8 cellular contexts compared by ENCODE assay signal in the genomic region with DNA sequence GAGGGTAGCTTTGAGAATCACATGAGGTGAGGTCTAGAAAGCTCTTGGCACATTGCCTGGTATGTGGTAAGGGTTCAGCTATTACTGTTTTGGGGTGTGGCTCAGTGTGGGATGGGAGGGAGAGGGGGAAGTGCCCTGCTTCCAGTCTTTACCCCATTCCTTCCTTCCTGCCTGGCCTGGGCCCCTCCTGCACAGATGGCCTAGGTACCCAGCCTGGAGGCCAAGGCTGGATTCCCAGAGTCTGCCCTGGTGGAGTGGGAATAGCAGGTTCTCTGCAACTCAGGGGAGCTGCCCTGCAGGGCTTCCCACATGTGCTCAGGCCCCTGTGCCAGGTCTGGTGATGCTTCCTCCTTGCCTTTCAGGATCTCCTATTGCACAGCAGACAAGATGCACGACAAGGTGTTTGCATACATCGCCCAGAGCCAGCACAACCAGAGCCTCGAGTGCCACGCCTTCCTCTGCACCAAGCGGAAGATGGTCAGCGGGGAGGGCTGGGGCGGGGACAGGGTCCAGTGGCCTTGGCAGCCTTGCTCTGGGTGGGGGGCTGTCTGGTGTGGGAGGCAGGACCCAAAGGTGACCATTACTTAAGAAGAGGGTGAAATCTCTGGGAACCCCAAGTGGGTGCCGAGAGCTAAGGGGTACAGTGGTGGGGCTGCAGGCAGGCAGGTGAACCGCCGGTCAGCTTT. TPM values are rescaled to one million over a fixed set of nuclear protein-coding genes. Genes with fewer than 3 reads are reported as not detected.
A peak's percentile ranks its signal among the peaks of the same experiment; 100 is the strongest.
DNase-seq lines count a peak whose midpoint lies in the region; ATAC-seq and TF ChIP-seq lines count a peak whose summit lies in the region.

No MANE protein-coding gene starts in this region.

- peak; percentile 66 for ATAC-seq in esophagus mucosa
- peak; percentile 76 for ATAC-seq in upper lobe of right lung
- ATAC-seq in HG02759 (IDR thresholded peaks at IDR 0.05; ENCODE audit: unreplicated experiment): no peak
- no peak for ATAC-seq in HG02970 (IDR thresholded peaks at IDR 0.05; ENCODE audit: low FRiP score, unreplicated experiment)

- peak; percentile 30 to 36 for DNase-seq in stimulated activated CD4-positive, alpha-beta T cell treated with anti-CD3 and anti-CD28 coated beads, Interleukin-2, amount 100 ng/mL, for 48 hours
- DNase-seq in stimulated activated CD4-positive, alpha-beta T cell treated with anti-CD3 and anti-CD28 coated beads, Interleukin-4, amount 100 ng/mL, for 1 hour: no peak
- DNase-seq in SKM-1 treated with dmso at 0.1 percent for 144 hours (lab: John Stamatoyannopoulos, UW; ENCODE audit: unreplicated experiment) (peak; percentile 59), upper lobe of right lung (no peak)
- DNase-seq in activated T-helper 1 cell treated with anti-CD3 and anti-CD28 coated beads, Interleukin-12 subunit alpha, Interleukin-12 subunit beta, Interleukin-2, Interleukin-4 antibody, amounts not matched to agents 30 ng/mL and 10 ng/mL and 1 ng/mL, durations not matched to agents 14 hours and 24 hours and 36 hours (ENCODE audit: low spot score): no peak

- H3K9me3 Mint-ChIP-seq in activated T-helper 1 cell treated with anti-CD3 and anti-CD28 coated beads, Interleukin-12 subunit alpha, Interleukin-12 subunit beta, Interleukin-2, Interleukin-4 antibody, amounts not matched to agents 30 ng/mL and 10 ng/mL and 1 ng/mL, durations not matched to agents 14 hours and 24 hours and 36 hours: no peaks in the 10 kb centered on the region

- no peak overlapping the region for H3K4me3 ChIP-seq in upper lobe of right lung

- no peak for TF ChIP-seq CTCF in upper lobe of right lung (IDR thresholded peaks at IDR 0.05)

- no peak overlapping the region for H3K27ac ChIP-seq in upper lobe of right lung

- peaks cover 34% of the 10 kb centered on the region for H3K4me1 ChIP-seq in upper lobe of right lung

- H3K27me3 ChIP-seq in upper lobe of right lung: no peaks in the 10 kb centered on the region

- no peak overlapping the region for H3K27ac Mint-ChIP-seq in activated T-helper 1 cell treated with anti-CD3 and anti-CD28 coated beads, Interleukin-12 subunit alpha, Interleukin-12 subunit beta, Interleukin-2, Interleukin-4 antibody, amounts not matched to agents 30 ng/mL and 10 ng/mL and 1 ng/mL, durations not matched to agents 14 hours and 24 hours and 36 hours

- H3K4me1 Mint-ChIP-seq in activated T-helper 1 cell treated with anti-CD3 and anti-CD28 coated beads, Interleukin-12 subunit alpha, Interleukin-12 subunit beta, Interleukin-2, Interleukin-4 antibody, amounts not matched to agents 30 ng/mL and 10 ng/mL and 1 ng/mL, durations not matched to agents 14 hours and 24 hours and 36 hours (ENCODE audit: low read depth): peaks cover 24% of the 10 kb centered on the region

- no peaks in the 10 kb centered on the region for H3K9me3 ChIP-seq in upper lobe of right lung

- H3K36me3 Mint-ChIP-seq in activated T-helper 1 cell treated with anti-CD3 and anti-CD28 coated beads, Interleukin-12 subunit alpha, Interleukin-12 subunit beta, Interleukin-2, Interleukin-4 antibody, amounts not matched to agents 30 ng/mL and 10 ng/mL and 1 ng/mL, durations not matched to agents 14 hours and 24 hours and 36 hours (ENCODE audit: low read depth): peaks cover 9% of the 10 kb centered on the region

- no peak overlapping the region for H3K4me3 Mint-ChIP-seq in activated T-helper 1 cell treated with anti-CD3 and anti-CD28 coated beads, Interleukin-12 subunit alpha, Interleukin-12 subunit beta, Interleukin-2, Interleukin-4 antibody, amounts not matched to agents 30 ng/mL and 10 ng/mL and 1 ng/mL, durations not matched to agents 14 hours and 24 hours and 36 hours

- H3K27me3 Mint-ChIP-seq in activated T-helper 1 cell treated with anti-CD3 and anti-CD28 coated beads, Interleukin-12 subunit alpha, Interleukin-12 subunit beta, Interleukin-2, Interleukin-4 antibody, amounts not matched to agents 30 ng/mL and 10 ng/mL and 1 ng/mL, durations not matched to agents 14 hours and 24 hours and 36 hours (ENCODE audit: insufficient read depth): peaks cover 6% of the 10 kb centered on the region

- intact Hi-C loops in upper lobe of right lung (cut with DNase I): no loop called here
- intact Hi-C loops in activated T-helper 1 cell treated with anti-CD3 and anti-CD28 coated beads, Interleukin-12 subunit alpha, Interleukin-12 subunit beta, Interleukin-2, Interleukin-4 antibody, amounts not matched to agents 30 ng/mL and 10 ng/mL and 1 ng/mL, durations not matched to agents 14 hours and 24 hours and 36 hours (cut with micrococcal nuclease): no loop called here

- peaks cover 20% of the 10 kb centered on the region for H3K36me3 ChIP-seq in upper lobe of right lung

RNA-seq across cellular contexts. Expression of a gene that starts 13.5 kb away (rescaled TPM):
- total RNA-seq in esophagus mucosa: 18.8 TPM
- total RNA-seq in upper lobe of right lung: 35.1 TPM
- total RNA-seq in activated T-helper 1 cell treated with anti-CD3 and anti-CD28 coated beads, Interleukin-12 subunit alpha, Interleukin-12 subunit beta, Interleukin-2, Interleukin-4 antibody, amounts not matched to agents 30 ng/mL and 10 ng/mL and 1 ng/mL, durations not matched to agents 14 hours and 24 hours and 36 hours: 4.6 and 5.3 TPM in 2 replicates

RNA-seq across cellular contexts. Expression of a gene that starts 59.7 kb away (rescaled TPM):
- total RNA-seq in esophagus mucosa (2.6 TPM), upper lobe of right lung (19.7 TPM)
- total RNA-seq in activated T-helper 1 cell treated with anti-CD3 and anti-CD28 coated beads, Interleukin-12 subunit alpha, Interleukin-12 subunit beta, Interleukin-2, Interleukin-4 antibody, amounts not matched to agents 30 ng/mL and 10 ng/mL and 1 ng/mL, durations not matched to agents 14 hours and 24 hours and 36 hours: 0.83 and 0.98 TPM in 2 replicates

Comparison
In these comparisons a context has a peak if more than half of its experiments do, and no peak if none do; other contexts are left out.
1. DNase-seq: peak in stimulated activated CD4-positive, alpha-beta T cell treated with anti-CD3 and anti-CD28 coated beads, Interleukin-2, amount 100 ng/mL, for 48 hours (2 of 2) and SKM-1 treated with dmso at 0.1 percent for 144 hours (single experiment); none in stimulated activated CD4-positive, alpha-beta T cell treated with anti-CD3 and anti-CD28 coated beads, Interleukin-4, amount 100 ng/mL, for 1 hour (single experiment), upper lobe of right lung (single experiment) and activated T-helper 1 cell treated with anti-CD3 and anti-CD28 coated beads, Interleukin-12 subunit alpha, Interleukin-12 subunit beta, Interleukin-2, Interleukin-4 antibody, amounts not matched to agents 30 ng/mL and 10 ng/mL and 1 ng/mL, durations not matched to agents 14 hours and 24 hours and 36 hours (single experiment).
2. ATAC-seq: peak in esophagus mucosa (single experiment) and upper lobe of right lung (single experiment); none in HG02759 (single experiment) and HG02970 (single experiment).